In the genomic region with DNA sequence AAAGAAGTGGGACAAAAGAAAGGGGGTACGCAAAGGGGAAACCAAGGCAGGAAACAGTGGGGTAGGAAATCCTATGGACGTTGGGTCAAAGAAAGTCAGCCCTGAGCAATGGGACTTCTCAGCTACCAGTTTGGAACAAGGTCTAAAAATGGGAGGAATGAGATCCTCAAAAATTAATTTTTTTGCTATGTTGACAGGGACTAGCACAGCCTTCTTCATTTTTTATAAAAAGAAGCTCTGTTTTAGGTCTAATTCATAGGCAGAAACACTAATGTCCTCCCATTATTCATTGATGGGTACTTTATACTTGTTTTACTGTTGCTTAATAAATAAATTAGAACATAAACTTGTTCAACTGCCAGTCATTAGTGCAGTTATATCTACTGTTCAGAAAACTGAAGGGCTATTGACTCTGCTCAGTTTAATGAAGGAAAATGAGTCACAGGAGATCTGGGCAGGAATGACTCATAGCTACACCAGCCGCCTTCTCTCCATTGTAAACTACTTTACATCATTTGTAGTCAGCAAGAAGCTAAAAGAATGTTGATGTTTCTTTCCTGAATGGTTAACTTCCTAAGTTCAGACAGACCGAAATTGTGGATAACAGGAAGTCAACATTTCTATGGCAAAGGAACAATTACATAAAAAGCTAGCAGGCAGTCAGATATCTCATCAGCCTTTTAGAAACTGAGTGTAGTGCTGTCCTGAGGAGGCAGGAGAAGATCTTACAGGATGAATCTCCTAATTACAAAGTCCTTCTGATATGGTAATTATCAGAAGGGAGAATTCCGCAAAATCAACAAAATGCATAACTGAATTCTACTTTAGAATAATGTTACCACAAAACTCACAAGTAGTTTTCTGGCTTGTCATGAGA, we compare ENCODE assay signal across 8 cellular contexts.
DNase-seq lines count a peak whose midpoint lies in the region; ATAC-seq, FAIRE-seq and TF ChIP-seq lines count a peak whose summit lies in the region.

No MANE protein-coding gene starts in this region.

- DNase-seq in AG08396 (ENCODE audit: low spot score) = peak; percentile 62
- DNase-seq in HPDE6-E6E7 (ENCODE audit: extremely low spot score) = peak; percentile 64
- peak; percentile 93 for DNase-seq in astrocyte of the spinal cord (ENCODE audit: low read depth, low spot score)
- DNase-seq in HepG2 (ENCODE audit: low spot score) = peak; percentile 64
- no peak for DNase-seq in activated gamma-delta T cell (lab: John Stamatoyannopoulos, UW)
- DNase-seq in NCI-H2171 treated with DMSO at 0.1 percent for 48 hours (lab: John Stamatoyannopoulos, UW) = no peak

- no peak overlapping the region for H3K9ac ChIP-seq in HepG2 (ENCODE audit: insufficient read depth, low read depth, low read length)

- H4K20me1 ChIP-seq in HepG2 (ENCODE audit: insufficient read depth, low read length) = no peaks in the 10 kb centered on the region

- H3K36me3 ChIP-seq in HepG2 (replicated peaks in 1 of 2; ENCODE audit: control insufficient read depth in 1 of 2, insufficient read depth in 2 of 2, low read length in 2 of 2) = no peaks in the 10 kb centered on the region

- no peak overlapping the region for H2AFZ ChIP-seq in HepG2 (ENCODE audit: low read length)

- no peaks in the 10 kb centered on the region for H3K27me3 ChIP-seq in HepG2 (ENCODE audit: control insufficient read depth in 1 of 2, insufficient read depth in 2 of 2, low read length in 2 of 2)

- H3K4me2 ChIP-seq in HepG2 (ENCODE audit: low read depth, low read length) = no peak overlapping the region

- TF ChIP-seq CTCF in astrocyte of the spinal cord (IDR thresholded peaks at IDR 0.05; ENCODE audit: low read depth, low read length) (no peak), HepG2 (CRISPR knock-in tag; IDR thresholded peaks at IDR 0.05) (no peak)

- ATAC-seq in HepG2 (peak; percentile 76), GM21447 (IDR thresholded peaks at IDR 0.05; ENCODE audit: unreplicated experiment) (no peak), HG03175 (IDR thresholded peaks at IDR 0.05; ENCODE audit: unreplicated experiment) (no peak)

- no peak for FAIRE-seq in HepG2 (lab: Jason Lieb, UNC)

- H3K4me3 ChIP-seq in astrocyte of the spinal cord (ENCODE audit: low read depth, low read length) (no peak overlapping the region), HepG2 (replicated peaks in 1 of 3; ENCODE audit: insufficient read depth in 1 of 3, low read depth in 2 of 3, low read length in 3 of 3) (no peak overlapping the region)

- H3K79me2 ChIP-seq in HepG2 (ENCODE audit: insufficient read depth, low read length) = no peaks in the 10 kb centered on the region

- POLR2A ChIA-PET in HepG2 (lab: Yijun Ruan, JAX) = no interaction called here

- H3K4me1 ChIP-seq in HepG2 (ENCODE audit: insufficient read depth, low read length) = 0 out of 2 replicates have a peak, but pooled peaks cover 12% of the 10 kb centered on the region

- intact Hi-C loops in HepG2 (cut with micrococcal nuclease; ENCODE audit: unreplicated experiment) = no loop called here

- TF ChIP-seq EP300 in HepG2 (IDR thresholded peaks at IDR 0.05; ENCODE audit: low read depth in 2 of 2, low read length in 2 of 2) (peak in 1 of 2 experiments; percentile 20; a peak in 1 of 4 replicates), HepG2 (CRISPR knock-in tag; IDR thresholded peaks at IDR 0.05; ENCODE audit: borderline replicate concordance) (no peak)

- CTCF ChIA-PET in HepG2 (lab: Yijun Ruan, JAX; ENCODE audit: low intra/inter-chr PET ratio, low total read pairs) = no interaction called here

- no peak overlapping the region for H3K27ac ChIP-seq in HepG2 (ENCODE audit: extremely low read length, insufficient read depth, low read length)

- TF ChIP-seq POLR2A in HepG2 (IDR thresholded peaks at IDR 0.05; ENCODE audit: insufficient read depth in 1 of 2, low read depth in 2 of 2, low read length in 2 of 2) = no peak

- 13% methylated on average over 5 of the region's 5 CpGs for WGBS in HepG2 (ENCODE audit: low lambda C conversion rate)

- BruUV-seq in HepG2 (replicated peaks; lab: Mats Ljungman, UMichigan) = no TSS peak

- in situ Hi-C loops in astrocyte of the spinal cord (cut with HindIII; ENCODE audit: low sequenced_read_pairs) = no loop called here
- in situ Hi-C loops in HepG2 (cut with HindIII; ENCODE audit: extremely low pct_ligation_motif_present, low pct_unique_long_range_greater_than_20kb) = no loop called here

- no peaks in the 10 kb centered on the region for H3K9me3 ChIP-seq in HepG2 (ENCODE audit: low read length)

- TF ChIP-seq RAD21 in HepG2 (CRISPR knock-in tag; IDR thresholded peaks at IDR 0.05) = no peak

TF ChIP-seq in HepG2, 621 proteins besides CTCF, POLR2A, EP300 and RAD21 (continues in another document):
- TF ChIP-seq ELF3 (CRISPR knock-in tag; IDR thresholded peaks at IDR 0.05) = peak; percentile 54
- TF ChIP-seq TP53 (CRISPR knock-in tag; conservative IDR thresholded peaks at IDR 0.05) = no peak
- TF ChIP-seq, protein P1, sequence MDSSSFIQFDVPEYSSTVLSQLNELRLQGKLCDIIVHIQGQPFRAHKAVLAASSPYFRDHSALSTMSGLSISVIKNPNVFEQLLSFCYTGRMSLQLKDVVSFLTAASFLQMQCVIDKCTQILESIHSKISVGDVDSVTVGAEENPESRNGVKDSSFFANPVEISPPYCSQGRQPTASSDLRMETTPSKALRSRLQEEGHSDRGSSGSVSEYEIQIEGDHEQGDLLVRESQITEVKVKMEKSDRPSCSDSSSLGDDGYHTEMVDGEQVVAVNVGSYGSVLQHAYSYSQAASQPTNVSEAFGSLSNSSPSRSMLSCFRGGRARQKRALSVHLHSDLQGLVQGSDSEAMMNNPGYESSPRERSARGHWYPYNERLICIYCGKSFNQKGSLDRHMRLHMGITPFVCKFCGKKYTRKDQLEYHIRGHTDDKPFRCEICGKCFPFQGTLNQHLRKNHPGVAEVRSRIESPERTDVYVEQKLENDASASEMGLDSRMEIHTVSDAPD (CRISPR knock-in tag; IDR thresholded peaks at IDR 0.05) = no peak
- no peak for TF ChIP-seq RNF2 (conservative IDR thresholded peaks at IDR 0.05; ENCODE audit: low read depth)
- TF ChIP-seq BORCS8-MEF2B (CRISPR knock-in tag; IDR thresholded peaks at IDR 0.05) = no peak
- TF ChIP-seq FOSL2 (CRISPR knock-in tag; IDR thresholded peaks at IDR 0.05) = peak; percentile 89
- no peak for TF ChIP-seq TBP (CRISPR knock-in tag; IDR thresholded peaks at IDR 0.05)
- TF ChIP-seq FOXA3 (CRISPR knock-in tag; IDR thresholded peaks at IDR 0.05) = peak; percentile 40
- no peak for TF ChIP-seq ZNF331 (CRISPR knock-in tag; IDR thresholded peaks at IDR 0.05)
- no peak for TF ChIP-seq RFXAP (CRISPR knock-in tag; IDR thresholded peaks at IDR 0.05; ENCODE audit: borderline replicate concordance)
- TF ChIP-seq, protein P2, sequence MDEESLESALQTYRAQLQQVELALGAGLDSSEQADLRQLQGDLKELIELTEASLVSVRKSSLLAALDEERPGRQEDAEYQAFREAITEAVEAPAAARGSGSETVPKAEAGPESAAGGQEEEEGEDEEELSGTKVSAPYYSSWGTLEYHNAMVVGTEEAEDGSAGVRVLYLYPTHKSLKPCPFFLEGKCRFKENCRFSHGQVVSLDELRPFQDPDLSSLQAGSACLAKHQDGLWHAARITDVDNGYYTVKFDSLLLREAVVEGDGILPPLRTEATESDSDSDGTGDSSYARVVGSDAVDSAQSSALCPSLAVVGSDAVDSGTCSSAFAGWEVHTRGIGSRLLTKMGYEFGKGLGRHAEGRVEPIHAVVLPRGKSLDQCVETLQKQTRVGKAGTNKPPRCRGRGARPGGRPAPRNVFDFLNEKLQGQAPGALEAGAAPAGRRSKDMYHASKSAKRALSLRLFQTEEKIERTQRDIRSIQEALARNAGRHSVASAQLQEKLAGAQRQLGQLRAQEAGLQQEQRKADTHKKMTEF (CRISPR knock-in tag; IDR thresholded peaks at IDR 0.05) = peak; percentile 24; the same call in 1 of the 2 replicates
- TF ChIP-seq, protein P3, sequence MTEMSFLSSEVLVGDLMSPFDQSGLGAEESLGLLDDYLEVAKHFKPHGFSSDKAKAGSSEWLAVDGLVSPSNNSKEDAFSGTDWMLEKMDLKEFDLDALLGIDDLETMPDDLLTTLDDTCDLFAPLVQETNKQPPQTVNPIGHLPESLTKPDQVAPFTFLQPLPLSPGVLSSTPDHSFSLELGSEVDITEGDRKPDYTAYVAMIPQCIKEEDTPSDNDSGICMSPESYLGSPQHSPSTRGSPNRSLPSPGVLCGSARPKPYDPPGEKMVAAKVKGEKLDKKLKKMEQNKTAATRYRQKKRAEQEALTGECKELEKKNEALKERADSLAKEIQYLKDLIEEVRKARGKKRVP (CRISPR knock-in tag; IDR thresholded peaks at IDR 0.05) = 0 out of 4 replicates have a peak, but pooled peaks of 1 of the 2 experiments have one; percentile 48
- TF ChIP-seq FOXC1 (CRISPR knock-in tag; IDR thresholded peaks at IDR 0.05; ENCODE audit: borderline replicate concordance) = no peak
- TF ChIP-seq ETV5 (CRISPR knock-in tag; IDR thresholded peaks at IDR 0.05; ENCODE audit: borderline replicate concordance) = peak; percentile 16; the same call in 1 of the 2 replicates
- peak; percentile 58; the same call in 1 of the 2 replicates for TF ChIP-seq HMG20A (CRISPR knock-in tag; IDR thresholded peaks at IDR 0.05; ENCODE audit: borderline replicate concordance)
- no peak for TF ChIP-seq ZNF558 (CRISPR knock-in tag; IDR thresholded peaks at IDR 0.05; ENCODE audit: borderline replicate concordance)
- TF ChIP-seq, protein P4, sequence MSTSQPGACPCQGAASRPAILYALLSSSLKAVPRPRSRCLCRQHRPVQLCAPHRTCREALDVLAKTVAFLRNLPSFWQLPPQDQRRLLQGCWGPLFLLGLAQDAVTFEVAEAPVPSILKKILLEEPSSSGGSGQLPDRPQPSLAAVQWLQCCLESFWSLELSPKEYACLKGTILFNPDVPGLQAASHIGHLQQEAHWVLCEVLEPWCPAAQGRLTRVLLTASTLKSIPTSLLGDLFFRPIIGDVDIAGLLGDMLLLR (CRISPR knock-in tag; IDR thresholded peaks at IDR 0.05) = no peak
- TF ChIP-seq, protein P5, sequence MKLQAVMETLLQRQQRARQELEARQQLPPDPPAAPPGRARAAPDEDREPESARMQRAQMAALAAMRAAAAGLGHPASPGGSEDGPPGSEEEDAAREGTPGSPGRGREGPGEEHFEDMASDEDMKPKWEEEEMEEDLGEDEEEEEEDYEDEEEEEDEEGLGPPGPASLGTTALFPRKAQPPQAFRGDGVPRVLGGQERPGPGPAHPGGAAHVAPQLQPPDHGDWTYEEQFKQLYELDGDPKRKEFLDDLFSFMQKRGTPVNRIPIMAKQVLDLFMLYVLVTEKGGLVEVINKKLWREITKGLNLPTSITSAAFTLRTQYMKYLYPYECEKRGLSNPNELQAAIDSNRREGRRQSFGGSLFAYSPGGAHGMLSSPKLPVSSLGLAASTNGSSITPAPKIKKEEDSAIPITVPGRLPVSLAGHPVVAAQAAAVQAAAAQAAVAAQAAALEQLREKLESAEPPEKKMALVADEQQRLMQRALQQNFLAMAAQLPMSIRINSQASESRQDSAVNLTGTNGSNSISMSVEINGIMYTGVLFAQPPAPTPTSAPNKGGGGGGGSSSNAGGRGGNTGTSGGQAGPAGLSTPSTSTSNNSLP (IDR thresholded peaks at IDR 0.05; ENCODE audit: low read depth, low read length) = no peak
- TF ChIP-seq ZSCAN21 (CRISPR knock-in tag; IDR thresholded peaks at IDR 0.05; ENCODE audit: borderline replicate concordance) = no peak

Comparison
In these comparisons a context has a peak if more than half of its experiments do, and no peak if none do; other contexts are left out.
1. DNase-seq: peak in AG08396 (single experiment), HPDE6-E6E7 (single experiment), astrocyte of the spinal cord (single experiment) and HepG2 (single experiment); none in activated gamma-delta T cell (single experiment) and NCI-H2171 treated with DMSO at 0.1 percent for 48 hours (single experiment).